In the genomic region with DNA sequence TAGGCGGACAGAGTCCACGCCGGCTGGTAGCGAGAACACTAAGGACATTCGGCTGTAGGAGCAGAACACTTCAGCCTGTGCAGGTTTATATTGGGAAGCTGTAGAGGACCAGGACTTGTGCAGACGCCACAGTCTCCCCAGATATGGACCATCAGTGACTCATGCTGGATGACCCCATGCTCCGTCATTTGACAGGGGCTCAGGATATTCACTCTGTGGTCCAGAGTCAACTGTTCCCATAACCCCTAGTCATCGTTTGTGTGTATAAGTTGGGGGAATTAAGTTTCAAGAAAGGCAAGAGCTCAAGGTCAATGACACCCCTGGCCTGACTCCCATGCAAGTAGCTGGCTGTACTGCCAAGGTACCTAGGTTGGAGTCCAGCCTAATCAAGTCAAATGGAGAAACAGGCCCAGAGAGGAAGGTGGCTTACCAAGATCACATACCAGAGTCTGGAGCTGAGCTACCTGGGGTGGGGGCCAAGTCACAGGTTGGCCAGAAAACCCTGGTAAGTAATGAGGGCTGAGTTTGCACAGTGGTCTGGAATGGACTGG, we compare ENCODE assay signal across 1 cellular context.
TF ChIP-seq lines count a peak whose summit lies in the region.

No MANE protein-coding gene starts in this region.

TF ChIP-seq in IMR-90, 13 proteins besides CTCF, POLR2A, EP300 and RAD21:
- TF ChIP-seq BHLHE40 (IDR thresholded peaks at IDR 0.05; ENCODE audit: low read depth, low read length) (no peak), MAZ (IDR thresholded peaks at IDR 0.05; ENCODE audit: borderline replicate concordance, low read depth, low read length) (no peak), USF2 (IDR thresholded peaks at IDR 0.05; ENCODE audit: low read depth, low read length) (no peak), CEBPB (IDR thresholded peaks at IDR 0.05; ENCODE audit: low read depth, low read length) (no peak), RFX5 (IDR thresholded peaks at IDR 0.05; ENCODE audit: low read depth, low read length) (no peak), NFE2L2 (IDR thresholded peaks at IDR 0.05; ENCODE audit: low read depth, low read length) (no peak), FOS (IDR thresholded peaks at IDR 0.05; ENCODE audit: low read depth, low read length) (no peak), MXI1 (IDR thresholded peaks at IDR 0.05; ENCODE audit: borderline replicate concordance, low read depth, low read length) (no peak), CHD1 (IDR thresholded peaks at IDR 0.05; ENCODE audit: low read depth, low read length) (no peak), RCOR1 (IDR thresholded peaks at IDR 0.05; ENCODE audit: insufficient replicate concordance, low read length) (no peak), SMC3 (IDR thresholded peaks at IDR 0.05; ENCODE audit: low read depth, low read length) (no peak), MAFK (IDR thresholded peaks at IDR 0.05; ENCODE audit: low read depth, low read length) (no peak)
- TF ChIP-seq, protein P1, sequence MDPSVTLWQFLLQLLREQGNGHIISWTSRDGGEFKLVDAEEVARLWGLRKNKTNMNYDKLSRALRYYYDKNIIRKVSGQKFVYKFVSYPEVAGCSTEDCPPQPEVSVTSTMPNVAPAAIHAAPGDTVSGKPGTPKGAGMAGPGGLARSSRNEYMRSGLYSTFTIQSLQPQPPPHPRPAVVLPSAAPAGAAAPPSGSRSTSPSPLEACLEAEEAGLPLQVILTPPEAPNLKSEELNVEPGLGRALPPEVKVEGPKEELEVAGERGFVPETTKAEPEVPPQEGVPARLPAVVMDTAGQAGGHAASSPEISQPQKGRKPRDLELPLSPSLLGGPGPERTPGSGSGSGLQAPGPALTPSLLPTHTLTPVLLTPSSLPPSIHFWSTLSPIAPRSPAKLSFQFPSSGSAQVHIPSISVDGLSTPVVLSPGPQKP (IDR thresholded peaks at IDR 0.05; ENCODE audit: borderline replicate concordance, low read depth, low read length): no peak
